ENCODE assay signal across 27 cellular contexts in the genomic region with DNA sequence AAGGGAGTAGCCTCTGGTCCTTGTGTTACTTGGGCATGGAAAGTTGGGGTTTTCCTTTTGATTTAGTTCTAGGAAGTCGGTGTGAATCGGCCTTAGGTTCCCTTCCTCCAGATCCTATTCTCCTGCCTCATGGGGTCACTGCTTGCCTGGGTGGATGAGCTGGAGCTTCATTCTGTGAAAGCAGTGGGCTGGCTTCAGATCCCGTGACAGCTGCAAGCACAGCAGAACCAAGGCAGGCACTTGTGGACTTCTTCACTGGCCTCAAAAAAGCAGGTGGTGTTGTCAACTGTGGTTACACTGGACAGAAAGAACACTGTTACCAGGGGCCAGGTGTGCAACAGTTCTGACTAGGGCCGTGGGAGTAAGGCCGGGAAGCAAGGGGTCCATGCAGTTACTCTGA.
DNase-seq lines count a peak whose midpoint lies in the region; ATAC-seq and TF ChIP-seq lines count a peak whose summit lies in the region.
"Had no signal": no experiment of that assay in that cellular context is flagged by ENCODE, and none has a peak within 500 bp of the region (broad histone marks: within the 10 kb centered on the region; RNA-seq: fewer than 3 reads in every experiment).

No MANE protein-coding gene starts in this region.

- H3K27me3 Mint-ChIP-seq in activated naive CD4-positive, alpha-beta T cell treated with anti-CD3 and anti-CD28 coated beads, Interleukin-2, amount 50 U/mL, for 24 hours, result no peaks in the 10 kb centered on the region
- no peaks in the 10 kb centered on the region for H3K27me3 Mint-ChIP-seq in activated naive CD4-positive, alpha-beta T cell treated with anti-CD3 and anti-CD28 coated beads for 36 hours (ENCODE audit: low read depth)
- H3K27me3 Mint-ChIP-seq in HFFc6 (ENCODE audit: insufficient read depth), result peaks cover 13% of the 10 kb centered on the region
- no peaks in the 10 kb centered on the region for H3K27me3 Mint-ChIP-seq in endodermal cell (ENCODE audit: insufficient read depth)
- H3K27me3 Mint-ChIP-seq: progenitor cell of endocrine pancreas had no signal

- peaks cover 62% of the 10 kb centered on the region for H3K4me1 Mint-ChIP-seq in activated naive CD4-positive, alpha-beta T cell treated with anti-CD3 and anti-CD28 coated beads, Interleukin-2, amount 50 U/mL, for 24 hours
- H3K4me1 Mint-ChIP-seq in activated naive CD4-positive, alpha-beta T cell treated with anti-CD3 and anti-CD28 coated beads for 36 hours (ENCODE audit: low read depth), result peaks cover 57% of the 10 kb centered on the region
- H3K4me1 Mint-ChIP-seq in HFFc6 (ENCODE audit: low read depth) (peaks cover 7% of the 10 kb centered on the region; the same call in 1 of the 2 replicates), endodermal cell (no peaks in the 10 kb centered on the region)

- H3K36me3 ChIP-seq in endodermal cell (ENCODE audit: control insufficient read depth, insufficient read depth, low read length), result no peaks in the 10 kb centered on the region
- no peaks in the 10 kb centered on the region for H3K36me3 ChIP-seq in stomach
- H3K36me3 ChIP-seq: heart right ventricle, left ventricle myocardium inferior, transverse colon had no signal

- H3K36me3 Mint-ChIP-seq in activated naive CD4-positive, alpha-beta T cell treated with anti-CD3 and anti-CD28 coated beads, Interleukin-2, amount 50 U/mL, for 24 hours, result peaks cover 12% of the 10 kb centered on the region
- H3K36me3 Mint-ChIP-seq in activated naive CD4-positive, alpha-beta T cell treated with anti-CD3 and anti-CD28 coated beads for 36 hours (ENCODE audit: low read depth), result peaks cover 17% of the 10 kb centered on the region
- H3K36me3 Mint-ChIP-seq in HFFc6 (ENCODE audit: low read depth) (no peaks in the 10 kb centered on the region; the same call in 1 of the 2 replicates), endodermal cell (ENCODE audit: low read depth) (peaks cover 7% of the 10 kb centered on the region)

- CTCF ChIA-PET in activated naive CD4-positive, alpha-beta T cell treated with anti-CD3 and anti-CD28 coated beads for 36 hours (lab: Charles Lee), result interaction anchor here (3.1 kb wide), 1 partner anchor 246 kb away, joined by 8 read pairs; no protein-coding TSS in a partner anchor

- no peak overlapping the region for H3K27ac ChIP-seq in endodermal cell (ENCODE audit: low read depth, low read length)
- H3K27ac ChIP-seq in stomach, result no peak overlapping the region
- H3K27ac ChIP-seq: C4-2B, heart right ventricle, left ventricle myocardium inferior, transverse colon had no signal

- TF ChIP-seq EP300 in stomach (IDR thresholded peaks at IDR 0.05), result no peak

- H3K27me3 ChIP-seq in endodermal cell (ENCODE audit: control insufficient read depth, insufficient read depth, low read length, poor library complexity, severe bottlenecking), result no peaks in the 10 kb centered on the region
- H3K27me3 ChIP-seq in stomach, result no peaks in the 10 kb centered on the region
- H3K27me3 ChIP-seq: dorsolateral prefrontal cortex, heart right ventricle, transverse colon had no signal

- ATAC-seq in GM19023 (IDR thresholded peaks at IDR 0.05; ENCODE audit: unreplicated experiment), result no peak
- ATAC-seq: GM12878, Panc1, sciatic nerve had no signal

- no peaks in the 10 kb centered on the region for H3K4me1 ChIP-seq in endodermal cell (ENCODE audit: control insufficient read depth, insufficient read depth, low read length)
- peaks cover 0 to 16% (median 6%) of the 10 kb centered on the region in 4 donors for H3K4me1 ChIP-seq in stomach

- no peak for DNase-seq in activated naive CD4-positive, alpha-beta T cell treated with anti-CD3 and anti-CD28 coated beads for 36 hours
- DNase-seq in HFFc6, result no peak
- peak; percentile 34 for DNase-seq in endodermal cell
- DNase-seq in stomach, result peak; percentile 17
- no peak for DNase-seq in pons (ENCODE audit: low spot score)
- DNase-seq: activated gamma-delta T cell treated with Interleukin-2 at 50 U/mL for 16 hours; cerebellar nuclear complex; dorsolateral prefrontal cortex; foreskin melanocyte; heart right ventricle; left ventricle myocardium inferior; mesenchymal stem cell; NCI-H1694; NCI-H2171; NCI-H526; SHP77 treated with DMSO at 0.1 percent for 48 hours; stimulated activated CD4-positive, alpha-beta T cell treated with anti-CD3 and anti-CD28 coated beads, Interleukin-4, amount 100 ng/mL, for 24 hours; T-helper 9 cell; transverse colon had no signal

- peaks cover 7% of the 10 kb centered on the region for H3K9me3 Mint-ChIP-seq in activated naive CD4-positive, alpha-beta T cell treated with anti-CD3 and anti-CD28 coated beads, Interleukin-2, amount 50 U/mL, for 24 hours
- H3K9me3 Mint-ChIP-seq in activated naive CD4-positive, alpha-beta T cell treated with anti-CD3 and anti-CD28 coated beads for 36 hours, result peaks cover 6% of the 10 kb centered on the region
- H3K9me3 Mint-ChIP-seq in HFFc6 (peaks cover 18% of the 10 kb centered on the region; the same call in 1 of the 2 replicates), endodermal cell (peaks cover 8% of the 10 kb centered on the region)

- WGBS in endodermal cell (ENCODE audit: insufficient coverage in 1 of 2, insufficient read length in 1 of 2), 2 experiments, result 96 to 97% methylated on average over 4 to 5 of the region's 5 CpGs
- 87 to 96% (median 93%) methylated on average over 5 of the region's 5 CpGs for WGBS in stomach, 5 donors

- no peak for TF ChIP-seq POLR2A in stomach (IDR thresholded peaks at IDR 0.05)

- H3K4me3 ChIP-seq in endodermal cell (ENCODE audit: low read length) (no peak overlapping the region), stomach (no peak overlapping the region)
- H3K4me3 ChIP-seq: dorsolateral prefrontal cortex, GM12878, heart right ventricle, left ventricle myocardium inferior, transverse colon had no signal

- peak overlapping the region; percentile 38 for H3K27ac Mint-ChIP-seq in activated naive CD4-positive, alpha-beta T cell treated with anti-CD3 and anti-CD28 coated beads, Interleukin-2, amount 50 U/mL, for 24 hours
- no peak overlapping the region for H3K27ac Mint-ChIP-seq in activated naive CD4-positive, alpha-beta T cell treated with anti-CD3 and anti-CD28 coated beads for 36 hours
- H3K27ac Mint-ChIP-seq in HFFc6, result no peak overlapping the region
- no peak overlapping the region for H3K27ac Mint-ChIP-seq in endodermal cell
- H3K27ac Mint-ChIP-seq: IgD-negative memory B cell, progenitor cell of endocrine pancreas had no signal

- no peak for TF ChIP-seq CTCF in HFFc6 (IDR thresholded peaks at IDR 0.05)
- no peak for TF ChIP-seq CTCF in endodermal cell (conservative IDR thresholded peaks at IDR 0.05)
- TF ChIP-seq CTCF in stomach (IDR thresholded peaks at IDR 0.05), result no peak

- H3K9ac ChIP-seq in endodermal cell (ENCODE audit: extremely low read depth, low read length, poor library complexity, severe bottlenecking), result no peak overlapping the region

- intact Hi-C loops in activated naive CD4-positive, alpha-beta T cell treated with anti-CD3 and anti-CD28 coated beads for 36 hours (cut with micrococcal nuclease), result loop anchor here (5.0 to 10.0 kb wide), 4 partner anchors 73 to 470 kb away; a partner anchor contains a TSS
- intact Hi-C loops in stomach (cut with DNase I; ENCODE audit: low total_unique reads), result no loop called here

- no peak overlapping the region for H3K4me3 Mint-ChIP-seq in activated naive CD4-positive, alpha-beta T cell treated with anti-CD3 and anti-CD28 coated beads, Interleukin-2, amount 50 U/mL, for 24 hours
- no peak overlapping the region for H3K4me3 Mint-ChIP-seq in activated naive CD4-positive, alpha-beta T cell treated with anti-CD3 and anti-CD28 coated beads for 36 hours
- H3K4me3 Mint-ChIP-seq in HFFc6, result peak overlapping the region; percentile 82; the same call in 1 of the 2 replicates
- no peak overlapping the region for H3K4me3 Mint-ChIP-seq in endodermal cell

- H3K9me3 ChIP-seq in endodermal cell (ENCODE audit: control insufficient read depth, low read length) (peaks cover 3% of the 10 kb centered on the region), stomach (peaks cover 0 to 4% (median 0%) of the 10 kb centered on the region in 4 donors)
- H3K9me3 ChIP-seq: transverse colon had no signal

Comparison
In these comparisons a context has a peak if more than half of its experiments do, and no peak if none do; other contexts are left out.
1. DNase-seq: peak in endodermal cell (single experiment) and stomach (single experiment); none in activated naive CD4-positive, alpha-beta T cell treated with anti-CD3 and anti-CD28 coated beads for 36 hours (single experiment), HFFc6 (single experiment) and pons (single experiment).